Comparison of ENCODE assay signal across 1 cellular context in genomic region chr21:33229776-33230517, GRCh38.
TF ChIP-seq lines count a peak whose summit lies in the region.

TSS of gene IFNAR2 (plus strand) at chr21:33229938. CDS start at chr21:33241923, 11,985 bp downstream.

TF ChIP-seq in HEK293, 187 proteins besides CTCF, POLR2A, EP300 and RAD21 (continued from another document):
- TF ChIP-seq PRDM4 (tag by site-specific recombination; IDR thresholded peaks at IDR 0.05) (peak; percentile 24; the same call in 1 of the 2 replicates), ZNF221 (tag by site-specific recombination; IDR thresholded peaks at IDR 0.05; ENCODE audit: borderline replicate concordance) (no peak), ZBTB11 (tag by site-specific recombination; conservative IDR thresholded peaks at IDR 0.05; ENCODE audit: low read depth) (no peak), ZNF2 (tag by site-specific recombination; IDR thresholded peaks at IDR 0.05) (peak; percentile 79)
